ENCODE assay signal across 1 cellular context in genomic region chr17:27232328-27232727, GRCh38.
TF ChIP-seq lines count a peak whose summit lies in the region.

No MANE protein-coding gene starts in this region.

TF ChIP-seq in GM23338, 12 proteins besides CTCF, POLR2A, EP300 and RAD21 (continued from another document):
- TF ChIP-seq, protein P1, sequence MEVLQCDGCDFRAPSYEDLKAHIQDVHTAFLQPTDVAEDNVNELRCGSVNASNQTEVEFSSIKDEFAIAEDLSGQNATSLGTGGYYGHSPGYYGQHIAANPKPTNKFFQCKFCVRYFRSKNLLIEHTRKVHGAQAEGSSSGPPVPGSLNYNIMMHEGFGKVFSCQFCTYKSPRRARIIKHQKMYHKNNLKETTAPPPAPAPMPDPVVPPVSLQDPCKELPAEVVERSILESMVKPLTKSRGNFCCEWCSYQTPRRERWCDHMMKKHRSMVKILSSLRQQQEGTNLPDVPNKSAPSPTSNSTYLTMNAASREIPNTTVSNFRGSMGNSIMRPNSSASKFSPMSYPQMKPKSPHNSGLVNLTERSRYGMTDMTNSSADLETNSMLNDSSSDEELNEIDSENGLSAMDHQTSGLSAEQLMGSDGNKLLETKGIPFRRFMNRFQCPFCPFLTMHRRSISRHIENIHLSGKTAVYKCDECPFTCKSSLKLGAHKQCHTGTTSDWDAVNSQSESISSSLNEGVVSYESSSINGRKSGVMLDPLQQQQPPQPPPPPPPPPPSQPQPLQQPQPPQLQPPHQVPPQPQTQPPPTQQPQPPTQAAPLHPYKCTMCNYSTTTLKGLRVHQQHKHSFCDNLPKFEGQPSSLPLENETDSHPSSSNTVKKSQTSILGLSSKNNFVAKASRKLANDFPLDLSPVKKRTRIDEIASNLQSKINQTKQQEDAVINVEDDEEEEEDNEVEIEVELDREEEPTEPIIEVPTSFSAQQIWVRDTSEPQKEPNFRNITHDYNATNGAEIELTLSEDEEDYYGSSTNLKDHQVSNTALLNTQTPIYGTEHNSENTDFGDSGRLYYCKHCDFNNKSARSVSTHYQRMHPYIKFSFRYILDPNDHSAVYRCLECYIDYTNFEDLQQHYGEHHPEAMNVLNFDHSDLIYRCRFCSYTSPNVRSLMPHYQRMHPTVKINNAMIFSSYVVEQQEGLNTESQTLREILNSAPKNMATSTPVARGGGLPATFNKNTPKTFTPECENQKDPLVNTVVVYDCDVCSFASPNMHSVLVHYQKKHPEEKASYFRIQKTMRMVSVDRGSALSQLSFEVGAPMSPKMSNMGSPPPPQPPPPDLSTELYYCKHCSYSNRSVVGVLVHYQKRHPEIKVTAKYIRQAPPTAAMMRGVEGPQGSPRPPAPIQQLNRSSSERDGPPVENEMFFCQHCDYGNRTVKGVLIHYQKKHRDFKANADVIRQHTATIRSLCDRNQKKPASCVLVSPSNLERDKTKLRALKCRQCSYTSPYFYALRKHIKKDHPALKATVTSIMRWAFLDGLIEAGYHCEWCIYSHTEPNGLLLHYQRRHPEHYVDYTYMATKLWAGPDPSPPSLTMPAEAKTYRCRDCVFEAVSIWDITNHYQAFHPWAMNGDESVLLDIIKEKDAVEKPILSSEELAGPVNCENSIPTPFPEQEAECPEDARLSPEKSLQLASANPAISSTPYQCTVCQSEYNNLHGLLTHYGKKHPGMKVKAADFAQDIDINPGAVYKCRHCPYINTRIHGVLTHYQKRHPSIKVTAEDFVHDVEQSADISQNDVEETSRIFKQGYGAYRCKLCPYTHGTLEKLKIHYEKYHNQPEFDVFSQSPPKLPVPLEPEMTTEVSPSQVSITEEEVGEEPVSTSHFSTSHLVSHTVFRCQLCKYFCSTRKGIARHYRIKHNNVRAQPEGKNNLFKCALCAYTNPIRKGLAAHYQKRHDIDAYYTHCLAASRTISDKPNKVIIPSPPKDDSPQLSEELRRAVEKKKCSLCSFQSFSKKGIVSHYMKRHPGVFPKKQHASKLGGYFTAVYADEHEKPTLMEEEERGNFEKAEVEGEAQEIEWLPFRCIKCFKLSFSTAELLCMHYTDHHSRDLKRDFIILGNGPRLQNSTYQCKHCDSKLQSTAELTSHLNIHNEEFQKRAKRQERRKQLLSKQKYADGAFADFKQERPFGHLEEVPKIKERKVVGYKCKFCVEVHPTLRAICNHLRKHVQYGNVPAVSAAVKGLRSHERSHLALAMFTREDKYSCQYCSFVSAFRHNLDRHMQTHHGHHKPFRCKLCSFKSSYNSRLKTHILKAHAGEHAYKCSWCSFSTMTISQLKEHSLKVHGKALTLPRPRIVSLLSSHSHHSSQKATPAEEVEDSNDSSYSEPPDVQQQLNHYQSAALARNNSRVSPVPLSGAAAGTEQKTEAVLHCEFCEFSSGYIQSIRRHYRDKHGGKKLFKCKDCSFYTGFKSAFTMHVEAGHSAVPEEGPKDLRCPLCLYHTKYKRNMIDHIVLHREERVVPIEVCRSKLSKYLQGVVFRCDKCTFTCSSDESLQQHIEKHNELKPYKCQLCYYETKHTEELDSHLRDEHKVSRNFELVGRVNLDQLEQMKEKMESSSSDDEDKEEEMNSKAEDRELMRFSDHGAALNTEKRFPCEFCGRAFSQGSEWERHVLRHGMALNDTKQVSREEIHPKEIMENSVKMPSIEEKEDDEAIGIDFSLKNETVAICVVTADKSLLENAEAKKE (CRISPR knock-in tag; IDR thresholded peaks at IDR 0.05): no peak
- no peak for TF ChIP-seq NANOG (IDR thresholded peaks at IDR 0.05; ENCODE audit: borderline replicate concordance)
- no peak for TF ChIP-seq EZH2phosphoT487 (IDR thresholded peaks at IDR 0.05; ENCODE audit: unreplicated experiment)
- no peak for TF ChIP-seq JUNB (IDR thresholded peaks at IDR 0.05; ENCODE audit: unreplicated experiment)
- TF ChIP-seq STAT1 (IDR thresholded peaks at IDR 0.05; ENCODE audit: unreplicated experiment): no peak
- TF ChIP-seq, protein P2, sequence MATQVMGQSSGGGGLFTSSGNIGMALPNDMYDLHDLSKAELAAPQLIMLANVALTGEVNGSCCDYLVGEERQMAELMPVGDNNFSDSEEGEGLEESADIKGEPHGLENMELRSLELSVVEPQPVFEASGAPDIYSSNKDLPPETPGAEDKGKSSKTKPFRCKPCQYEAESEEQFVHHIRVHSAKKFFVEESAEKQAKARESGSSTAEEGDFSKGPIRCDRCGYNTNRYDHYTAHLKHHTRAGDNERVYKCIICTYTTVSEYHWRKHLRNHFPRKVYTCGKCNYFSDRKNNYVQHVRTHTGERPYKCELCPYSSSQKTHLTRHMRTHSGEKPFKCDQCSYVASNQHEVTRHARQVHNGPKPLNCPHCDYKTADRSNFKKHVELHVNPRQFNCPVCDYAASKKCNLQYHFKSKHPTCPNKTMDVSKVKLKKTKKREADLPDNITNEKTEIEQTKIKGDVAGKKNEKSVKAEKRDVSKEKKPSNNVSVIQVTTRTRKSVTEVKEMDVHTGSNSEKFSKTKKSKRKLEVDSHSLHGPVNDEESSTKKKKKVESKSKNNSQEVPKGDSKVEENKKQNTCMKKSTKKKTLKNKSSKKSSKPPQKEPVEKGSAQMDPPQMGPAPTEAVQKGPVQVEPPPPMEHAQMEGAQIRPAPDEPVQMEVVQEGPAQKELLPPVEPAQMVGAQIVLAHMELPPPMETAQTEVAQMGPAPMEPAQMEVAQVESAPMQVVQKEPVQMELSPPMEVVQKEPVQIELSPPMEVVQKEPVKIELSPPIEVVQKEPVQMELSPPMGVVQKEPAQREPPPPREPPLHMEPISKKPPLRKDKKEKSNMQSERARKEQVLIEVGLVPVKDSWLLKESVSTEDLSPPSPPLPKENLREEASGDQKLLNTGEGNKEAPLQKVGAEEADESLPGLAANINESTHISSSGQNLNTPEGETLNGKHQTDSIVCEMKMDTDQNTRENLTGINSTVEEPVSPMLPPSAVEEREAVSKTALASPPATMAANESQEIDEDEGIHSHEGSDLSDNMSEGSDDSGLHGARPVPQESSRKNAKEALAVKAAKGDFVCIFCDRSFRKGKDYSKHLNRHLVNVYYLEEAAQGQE (IDR thresholded peaks at IDR 0.05; ENCODE audit: unreplicated experiment): no peak
- no peak for TF ChIP-seq ZNF331 (CRISPR knock-in tag; IDR thresholded peaks at IDR 0.05; ENCODE audit: low read depth)
- no peak for TF ChIP-seq POLR2AphosphoS5 (IDR thresholded peaks at IDR 0.05; ENCODE audit: low read depth)
- TF ChIP-seq, protein P3, sequence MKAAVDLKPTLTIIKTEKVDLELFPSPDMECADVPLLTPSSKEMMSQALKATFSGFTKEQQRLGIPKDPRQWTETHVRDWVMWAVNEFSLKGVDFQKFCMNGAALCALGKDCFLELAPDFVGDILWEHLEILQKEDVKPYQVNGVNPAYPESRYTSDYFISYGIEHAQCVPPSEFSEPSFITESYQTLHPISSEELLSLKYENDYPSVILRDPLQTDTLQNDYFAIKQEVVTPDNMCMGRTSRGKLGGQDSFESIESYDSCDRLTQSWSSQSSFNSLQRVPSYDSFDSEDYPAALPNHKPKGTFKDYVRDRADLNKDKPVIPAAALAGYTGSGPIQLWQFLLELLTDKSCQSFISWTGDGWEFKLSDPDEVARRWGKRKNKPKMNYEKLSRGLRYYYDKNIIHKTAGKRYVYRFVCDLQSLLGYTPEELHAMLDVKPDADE (IDR thresholded peaks at IDR 0.05): no peak
